Comparison of ENCODE assay signal across 17 cellular contexts in genomic region chr18:49878567-49878966, GRCh38.
DNase-seq lines count a peak whose midpoint lies in the region; ATAC-seq, FAIRE-seq and TF ChIP-seq lines count a peak whose summit lies in the region.
"Had no signal": no experiment of that assay in that cellular context is flagged by ENCODE, and none has a peak within 500 bp of the region (broad histone marks: within the 10 kb centered on the region; RNA-seq: fewer than 3 reads in every experiment).

No MANE protein-coding gene starts in this region.

- no peak for TF ChIP-seq CTCF in astrocyte (IDR thresholded peaks at IDR 0.05; ENCODE audit: insufficient read depth, low read depth, low read length)
- TF ChIP-seq CTCF in psoas muscle (IDR thresholded peaks at IDR 0.05): no peak

- WGBS in psoas muscle, 3 donors: 31 to 38% (median 33%) methylated on average over 2 of the region's 2 CpGs

- no peak overlapping the region for H3K27ac ChIP-seq in astrocyte (ENCODE audit: low read depth, low read length)
- H3K27ac ChIP-seq in psoas muscle: no peak overlapping the region
- H3K27ac ChIP-seq: body of pancreas had no signal

- H3K36me3 Mint-ChIP-seq in astrocyte (ENCODE audit: low read depth, unreplicated experiment): no peaks in the 10 kb centered on the region
- H3K36me3 Mint-ChIP-seq: CD4-positive, alpha-beta memory T cell had no signal

- H3K27me3 ChIP-seq in astrocyte (ENCODE audit: insufficient read depth, low read length) (peaks cover 3% of the 10 kb centered on the region), psoas muscle (ENCODE audit: insufficient read depth in 3 of 3, low read length in 2 of 3) (peaks cover 0 to under 1% (median 0%) of the 10 kb centered on the region in 3 donors)
- H3K27me3 ChIP-seq: body of pancreas had no signal

- intact Hi-C loops in psoas muscle (cut with DNase I): no loop called here

- no peaks in the 10 kb centered on the region for H3K79me2 ChIP-seq in astrocyte (ENCODE audit: insufficient read depth, low read length)

- H3K9ac ChIP-seq in astrocyte (ENCODE audit: low read length): no peak overlapping the region

- H3K4me3 Mint-ChIP-seq in astrocyte (ENCODE audit: unreplicated experiment): no peak overlapping the region
- H3K4me3 Mint-ChIP-seq: CD4-positive, alpha-beta memory T cell had no signal

- ATAC-seq in GM19023 (IDR thresholded peaks at IDR 0.05; ENCODE audit: unreplicated experiment): no peak
- ATAC-seq in psoas muscle: no peak
- no peak for ATAC-seq in HG03442 (IDR thresholded peaks at IDR 0.05; ENCODE audit: unreplicated experiment)
- ATAC-seq: body of pancreas had no signal

- H2AFZ ChIP-seq in astrocyte (ENCODE audit: low read depth, low read length): no peak overlapping the region

- peaks cover 20% of the 10 kb centered on the region for H3K4me1 Mint-ChIP-seq in astrocyte (ENCODE audit: low read depth, unreplicated experiment)
- H3K4me1 Mint-ChIP-seq: CD4-positive, alpha-beta memory T cell had no signal

- peak overlapping the region; percentile 31 for H3K4me2 ChIP-seq in astrocyte (ENCODE audit: low read length)

- peak; percentile 38 for DNase-seq in activated effector memory CD4-positive, alpha-beta T cell treated with anti-CD3 and anti-CD28 coated beads, Interleukin-2, amount 50 U/mL, for 16 hours
- DNase-seq in activated effector memory CD4-positive, alpha-beta T cell treated with Interleukin-2 at 50 U/mL for 16 hours: no peak
- DNase-seq in astrocyte (ENCODE audit: low read depth): peak; percentile 74
- DNase-seq in foreskin melanocyte: peak; percentile 11
- peak; percentile 56 for DNase-seq in urothelium cell line (ENCODE audit: low spot score)
- no peak for DNase-seq in psoas muscle
- DNase-seq: activated naive CD4-positive, alpha-beta T cell treated with anti-CD3 and anti-CD28 coated beads, Interleukin-2, amount 50 U/mL, for 16 hours; body of pancreas; CD4-positive, alpha-beta memory T cell; DMS79 treated with DMSO at 0.1 percent for 48 hours; Kasumi-1; NCI-H1417 treated with DMSO at 0.1 percent for 48 hours; NCI-H2227 treated with DMSO at 0.1 percent for 48 hours; stimulated activated naive CD4-positive, alpha-beta T cell treated with Interleukin-2 at 50 U/mL for 16 hours; trophoblast cell had no signal

- peaks cover 3% of the 10 kb centered on the region for H3K9me3 Mint-ChIP-seq in astrocyte (ENCODE audit: unreplicated experiment)
- H3K9me3 Mint-ChIP-seq: CD4-positive, alpha-beta memory T cell had no signal

- FAIRE-seq in astrocyte (lab: Jason Lieb, UNC) (no peak), urothelium cell line (lab: Jason Lieb, UNC) (no peak)

- no peaks in the 10 kb centered on the region for H3K27me3 Mint-ChIP-seq in astrocyte (ENCODE audit: low read depth, unreplicated experiment)

- H3K27ac Mint-ChIP-seq in astrocyte (ENCODE audit: unreplicated experiment): no peak overlapping the region
- H3K27ac Mint-ChIP-seq: CD4-positive, alpha-beta memory T cell had no signal

- H3K4me1 ChIP-seq in astrocyte (ENCODE audit: insufficient read depth, low read length) (peaks cover 6% of the 10 kb centered on the region), psoas muscle (no peaks in the 10 kb centered on the region)
- H3K4me1 ChIP-seq: body of pancreas had no signal

- H3K4me3 ChIP-seq in astrocyte (ENCODE audit: insufficient read depth, low read depth, low read length): no peak overlapping the region
- H3K4me3 ChIP-seq in psoas muscle: no peak overlapping the region
- H3K4me3 ChIP-seq: body of pancreas had no signal

- H4K20me1 ChIP-seq in astrocyte (ENCODE audit: insufficient read depth, low read length): no peaks in the 10 kb centered on the region

- no peaks in the 10 kb centered on the region for H3K9me3 ChIP-seq in astrocyte (ENCODE audit: insufficient read depth, low read depth, low read length)
- no peaks in the 10 kb centered on the region for H3K9me3 ChIP-seq in psoas muscle
- H3K9me3 ChIP-seq: body of pancreas had no signal

- no peaks in the 10 kb centered on the region for H3K36me3 ChIP-seq in astrocyte (ENCODE audit: insufficient read depth, low read length)
- H3K36me3 ChIP-seq in psoas muscle (ENCODE audit: insufficient read depth in 1 of 2, low read depth in 1 of 2): no peaks in the 10 kb centered on the region

Comparison
In these comparisons a context has a peak if more than half of its experiments do, and no peak if none do; other contexts are left out.
1. DNase-seq: peak in activated effector memory CD4-positive, alpha-beta T cell treated with anti-CD3 and anti-CD28 coated beads, Interleukin-2, amount 50 U/mL, for 16 hours (single experiment), astrocyte (single experiment), foreskin melanocyte (single experiment) and urothelium cell line (single experiment); none in activated effector memory CD4-positive, alpha-beta T cell treated with Interleukin-2 at 50 U/mL for 16 hours (single experiment) and psoas muscle (0 of 2).